ENCODE assay signal across 8 cellular contexts in genomic region chr6:36985384-36985962, GRCh38. TPM values are rescaled to one million over a fixed set of nuclear protein-coding genes. Genes with fewer than 3 reads are reported as not detected.
DNase-seq lines count a peak whose midpoint lies in the region; ATAC-seq, FAIRE-seq and TF ChIP-seq lines count a peak whose summit lies in the region.

No MANE protein-coding gene starts in this region.

- H3K36me3 ChIP-seq in H1 (ENCODE audit: control insufficient read depth in 2 of 4, insufficient read depth in 4 of 4, low read length in 3 of 4) (no peaks in the 10 kb centered on the region), sigmoid colon (no peaks in the 10 kb centered on the region)

- H3K23ac ChIP-seq in H1 (ENCODE audit: insufficient read length): no peak overlapping the region

- peak overlapping the region; percentile 44 for H3K14ac ChIP-seq in H1 (ENCODE audit: insufficient read length)

- peak; percentile 24 for ATAC-seq in GM18517 (IDR thresholded peaks at IDR 0.05; ENCODE audit: unreplicated experiment)
- no peak for ATAC-seq in sciatic nerve

- H3K27me3 ChIP-seq in H1 (replicated peaks in 1 of 4; ENCODE audit: control insufficient read depth in 3 of 4, extremely low read depth in 1 of 4, insufficient read depth in 3 of 4, low read length in 3 of 4) (no peaks in the 10 kb centered on the region; a peak in 1 of 7 replicates), sigmoid colon (no peaks in the 10 kb centered on the region)

- H3K79me1 ChIP-seq in H1 (ENCODE audit: low read depth, low read length): peaks cover 12% of the 10 kb centered on the region

- no peak for DNase-seq in Jurkat, Clone E6-1 (ENCODE audit: low read depth, low spot score)
- DNase-seq in H1 (ENCODE audit: low read depth in 1 of 2, low spot score in 2 of 2) (no peak), sigmoid colon (no peak), sciatic nerve (ENCODE audit: low spot score) (no peak), SKM-1 treated with dmso at 0.1 percent for 144 hours (lab: John Stamatoyannopoulos, UW; ENCODE audit: unreplicated experiment) (no peak), NCI-H2171 (lab: John Stamatoyannopoulos, UW) (no peak), MV-4-11 (lab: John Stamatoyannopoulos, UW) (no peak)

- FAIRE-seq in H1 (lab: Jason Lieb, UNC): no peak

- H4K5ac ChIP-seq in H1 (ENCODE audit: insufficient read length, low read depth, low read length): peak overlapping the region; percentile 77

- H3K79me2 ChIP-seq in H1 (ENCODE audit: control insufficient read depth in 1 of 2, insufficient read depth in 2 of 2, low read length in 2 of 2): peaks cover 32 to 54% of the 10 kb centered on the region in 2 experiments

- H3K4me1 ChIP-seq in H1 (replicated peaks in 1 of 4; ENCODE audit: control insufficient read depth in 3 of 4, insufficient read depth in 4 of 4, low read length in 3 of 4) (peaks cover 10 to 17% (median 14%) of the 10 kb centered on the region in 4 experiments), sigmoid colon (peaks cover 0 to 61% (median 56%) of the 10 kb centered on the region in 4 donors)

- H2BK12ac ChIP-seq in H1 (ENCODE audit: low read depth, low read length): 0 out of 2 replicates have a peak overlapping the region, but pooled peaks have one; percentile 9

- no peak overlapping the region for H2BK120ac ChIP-seq in H1 (replicated peaks; ENCODE audit: low read depth, low read length)

- peak overlapping the region; percentile 87 for H3K4me3 ChIP-seq in Jurkat, Clone E6-1 (ENCODE audit: low read length)
- H3K4me3 ChIP-seq in H1 (ENCODE audit: extremely low read depth in 1 of 4, insufficient read depth in 2 of 4, low read depth in 3 of 4, low read length in 4 of 4) (peak overlapping the region; percentile 84 to 94 (median 90)), sigmoid colon (peak overlapping the region; percentile 76 to 100 (median 94))

- peaks cover 13% of the 10 kb centered on the region; the same call in 1 of the 2 replicates for H3K23me2 ChIP-seq in H1 (ENCODE audit: low read depth, low read length)

- TF ChIP-seq EP300 in H1 (IDR thresholded peaks at IDR 0.05; ENCODE audit: borderline replicate concordance in 1 of 2, low read depth in 2 of 2, low read length in 2 of 2) (no peak), sigmoid colon (IDR thresholded peaks at IDR 0.05) (no peak)

- peak overlapping the region; percentile 84 for H3K4ac ChIP-seq in H1 (replicated peaks; ENCODE audit: insufficient read length, low read depth, low read length)

- peak overlapping the region; percentile 93 for H2BK5ac ChIP-seq in H1 (ENCODE audit: low read depth, low read length)

- CTCF ChIA-PET in H1 (lab: Charles Lee; ENCODE audit: partially characterized antibody): interaction anchor here (1.6 to 14.9 kb wide), 2 partner anchors 33 to 202 kb away, joined by 3 to 237 read pairs; no protein-coding TSS in a partner anchor

- peak overlapping the region; percentile 95 for H4K91ac ChIP-seq in H1 (replicated peaks; ENCODE audit: insufficient read length, low read length)

- H4K8ac ChIP-seq in H1 (ENCODE audit: extremely low read depth, insufficient read depth, low read length): peak overlapping the region; percentile 97

- peak overlapping the region; percentile 97 to 98 for H3K4me2 ChIP-seq in H1 (ENCODE audit: insufficient read depth in 1 of 2, low read depth in 2 of 2, low read length in 2 of 2)

- no peak overlapping the region for H2AK5ac ChIP-seq in H1 (ENCODE audit: low read depth, low read length)

- H3K9me3 ChIP-seq in H1 (ENCODE audit: insufficient read depth in 2 of 2, low read depth in 1 of 2, low read length in 1 of 2) (no peaks in the 10 kb centered on the region), sigmoid colon (no peaks in the 10 kb centered on the region)

- H2BK20ac ChIP-seq in H1 (ENCODE audit: low read length): no peak overlapping the region

- H2BK15ac ChIP-seq in H1 (ENCODE audit: low read length): 0 out of 2 replicates have a peak overlapping the region, but pooled peaks have one; percentile 16

- no peak overlapping the region for H2AFZ ChIP-seq in H1 (ENCODE audit: low read length)

- peak overlapping the region; percentile 81 to 99 (median 88) for H3K9ac ChIP-seq in H1 (replicated peaks in 1 of 4; ENCODE audit: extremely low read depth in 1 of 4, low read depth in 3 of 4, low read length in 3 of 4)

- TF ChIP-seq RAD21 in H1 (IDR thresholded peaks at IDR 0.05 in 1 of 2, conservative IDR thresholded peaks at IDR 0.05 in 1 of 2; ENCODE audit: low read depth in 2 of 2, low read length in 2 of 2): no peak

- 0% methylated on average over 13 of the region's 26 CpGs; no CpG with 5 or more reads in 1 of the 2 experiments for WGBS in H1 (ENCODE audit: extremely low coverage in 1 of 2, insufficient coverage in 1 of 2, insufficient read length in 1 of 2, insufficient replicate concordance in 2 of 2, low coverage in 1 of 2, low lambda C conversion rate in 2 of 2, missing lambda C conversion rate in 1 of 2), 2 experiments
- 0% methylated on average over 26 of the region's 26 CpGs for WGBS in sigmoid colon, 2 donors

- TF ChIP-seq POLR2A in H1 (IDR thresholded peaks at IDR 0.05; ENCODE audit: control extremely low read depth in 1 of 2, low read depth in 2 of 2, low read length in 2 of 2) (no peak), sigmoid colon (IDR thresholded peaks at IDR 0.05) (no peak)

- POLR2A ChIA-PET in H1 (lab: Charles Lee; ENCODE audit: partially characterized antibody): interaction anchor here (0.8 to 2.1 kb wide), 21 partner anchors 8 to 715 kb away, joined by 3 to 9 read pairs (median 4); partner anchors contain the start of genes C6orf89, FGD2, PPIL1 and TBC1D22B

- H3K18ac ChIP-seq in H1 (ENCODE audit: extremely low read depth, low read length): no peak overlapping the region; the same call in 1 of the 2 replicates

- H3K56ac ChIP-seq in H1 (replicated peaks; ENCODE audit: insufficient read length, low read depth, low read length): peak overlapping the region; percentile 55

- TF ChIP-seq CTCF in H1 (IDR thresholded peaks at IDR 0.05; ENCODE audit: control extremely low read depth in 1 of 3, insufficient read depth in 1 of 3, low read depth in 1 of 3, low read length in 3 of 3) (no peak), sigmoid colon (IDR thresholded peaks at IDR 0.05) (no peak)

- H3K27ac ChIP-seq in H1 (ENCODE audit: low read depth, low read length) (peak overlapping the region; percentile 71), sigmoid colon (peak overlapping the region; percentile 95 to 99 (median 98))

- peaks cover 25 to 33% of the 10 kb centered on the region in 2 experiments for H4K20me1 ChIP-seq in H1 (replicated peaks in 1 of 2; ENCODE audit: control insufficient read depth in 1 of 2, insufficient read depth in 2 of 2, low read length in 2 of 2)

- intact Hi-C loops in sigmoid colon (cut with DNase I) (no loop called here), sciatic nerve (cut with DNase I) (no loop called here)

TF ChIP-seq in H1, 55 proteins besides CTCF, POLR2A, EP300 and RAD21 (continues in another document):
- TF ChIP-seq TEAD4 (IDR thresholded peaks at IDR 0.05; ENCODE audit: low read depth, low read length): no peak
- no peak for TF ChIP-seq TBP (IDR thresholded peaks at IDR 0.05; ENCODE audit: low read depth, low read length)
- TF ChIP-seq SP4 (IDR thresholded peaks at IDR 0.05; ENCODE audit: low read length): no peak
- no peak for TF ChIP-seq TAF1 (IDR thresholded peaks at IDR 0.05; ENCODE audit: low read depth, low read length)

RNA-seq across cellular contexts. Expression of gene MTCH1, which starts 0.5 kb away (rescaled TPM):
- 112 TPM for polyA plus RNA-seq in Jurkat, Clone E6-1 (2012; ENCODE audit: insufficient read depth, insufficient read length)
- total RNA-seq in H1 (2021; fragmentation: NEBNext Ultra II Directional; extraction: Animal tissue kit (Norgen Biotek cat#: 25700)): 205 and 214 TPM in 2 replicates
- 169 and 242 TPM in 2 replicates for polyA plus RNA-seq in H1 (2011; rRNA removed)
- 194 TPM for polyA plus RNA-seq in H1 (2011; cell fraction: cytosol; rRNA removed)
- polyA plus RNA-seq in H1 (2011; cell fraction: nucleus; rRNA removed): 214 TPM
- polyA plus RNA-seq in H1 (2012, experiment 1 of 2): 231 to 258 TPM (median 241 TPM) in 4 replicates
- 260 TPM for polyA plus RNA-seq in H1 (2012, experiment 2 of 2)
- 118 TPM for polyA plus RNA-seq in H1 (2013, experiment 1 of 2)
- polyA plus RNA-seq in H1 (2013, experiment 2 of 2): 119 TPM
- 152 and 188 TPM in 2 replicates for polyA minus RNA-seq in H1 (2011; rRNA and poly(A)+ RNA removed)
- polyA minus RNA-seq in H1 (2011; cell fraction: cytosol; rRNA and poly(A)+ RNA removed): 86.4 TPM
- 82.3 TPM for polyA minus RNA-seq in H1 (2011; cell fraction: nucleus; rRNA and poly(A)+ RNA removed)
- 100 to 1,000 TPM; 163 to 198 (median 195) TPM for total RNA-seq in sigmoid colon
- polyA plus RNA-seq in sigmoid colon: 100 to 1,000 TPM; 141 to 150 (median 150) TPM
- total RNA-seq in sciatic nerve: 154 TPM

RNA-seq across cellular contexts. Expression of gene FGD2, which starts 20.0 kb away (rescaled TPM):
- polyA plus RNA-seq in Jurkat, Clone E6-1 (2012; ENCODE audit: insufficient read depth, insufficient read length): not detected
- total RNA-seq in H1 (2021; fragmentation: NEBNext Ultra II Directional; extraction: Animal tissue kit (Norgen Biotek cat#: 25700)): 0.19 and 0.32 TPM in 2 replicates
- polyA plus RNA-seq in H1 (2011; rRNA removed): 0.12 and 0.24 TPM in 2 replicates
- 0.18 TPM for polyA plus RNA-seq in H1 (2011; cell fraction: cytosol; rRNA removed)
- polyA plus RNA-seq in H1 (2011; cell fraction: nucleus; rRNA removed): 0.76 TPM
- 0.10 to 0.13 TPM in 2 of 4 replicates, not detected in the others for polyA plus RNA-seq in H1 (2012, experiment 1 of 2)
- 0.09 TPM for polyA plus RNA-seq in H1 (2012, experiment 2 of 2)
- 0.24 TPM for polyA plus RNA-seq in H1 (2013, experiment 1 of 2)
- polyA plus RNA-seq in H1 (2013, experiment 2 of 2): 0.22 TPM
- polyA minus RNA-seq in H1 (2011; rRNA and poly(A)+ RNA removed): 0.06 and 0.56 TPM in 2 replicates
- polyA minus RNA-seq in H1 (2011; cell fraction: cytosol; rRNA and poly(A)+ RNA removed): not detected
- 0.70 TPM for polyA minus RNA-seq in H1 (2011; cell fraction: nucleus; rRNA and poly(A)+ RNA removed)
- 10 to 100 TPM; 17.1 to 39.3 (median 21.9) TPM for total RNA-seq in sigmoid colon
- polyA plus RNA-seq in sigmoid colon: 10 to 100 TPM in 1 of 3 donors, 1 to 10 TPM in 2; 3.7 to 40.8 (median 9.0) TPM
- 19.7 TPM for total RNA-seq in sciatic nerve

RNA-seq across cellular contexts. Expression of gene PI16, which starts 30.9 kb away (rescaled TPM):
- 20.2 TPM for polyA plus RNA-seq in Jurkat, Clone E6-1 (2012; ENCODE audit: insufficient read depth, insufficient read length)
- not detected in 2 replicates for total RNA-seq in H1 (2021; fragmentation: NEBNext Ultra II Directional; extraction: Animal tissue kit (Norgen Biotek cat#: 25700))
- polyA plus RNA-seq in H1 (2011; rRNA removed) (0.05 and 0.06 TPM in 2 replicates), sigmoid colon (1 to 10 TPM in 2 of 3 donors, under 1 TPM in 1; 0.85 to 1.8 (median 1.2) TPM)
- polyA plus RNA-seq in H1 (2011; cell fraction: cytosol; rRNA removed): 0.12 TPM
- polyA plus RNA-seq in H1 (2011; cell fraction: nucleus; rRNA removed): 0.27 TPM
- not detected in 4 replicates for polyA plus RNA-seq in H1 (2012, experiment 1 of 2)
- 0.08 TPM for polyA plus RNA-seq in H1 (2012, experiment 2 of 2)
- not detected for polyA plus RNA-seq in H1 (2013, experiment 1 of 2)
- not detected for polyA plus RNA-seq in H1 (2013, experiment 2 of 2)
- polyA minus RNA-seq in H1 (2011; rRNA and poly(A)+ RNA removed): not detected in 2 replicates
- polyA minus RNA-seq in H1 (2011; cell fraction: cytosol; rRNA and poly(A)+ RNA removed): not detected
- not detected for polyA minus RNA-seq in H1 (2011; cell fraction: nucleus; rRNA and poly(A)+ RNA removed)
- total RNA-seq in sigmoid colon (10 to 100 TPM in 3 of 4 donors, 1 to 10 TPM in 1; 2.9 to 50.7 (median 15.4) TPM), sciatic nerve (91.7 TPM)

Comparison
In these comparisons a context has a peak if more than half of its experiments do, and no peak if none do; other contexts are left out.
1. RNA of gene FGD2, which starts 20.0 kb away (total RNA-seq): 17.1 to 39.3 TPM in sigmoid colon and 19.7 TPM in sciatic nerve (single experiment); 0.19 to 0.32 TPM in H1; every median in the first group is over 10 times any median in the second.
2. Peak in every context shown above with its lines, with median percentiles within 50 percentile points of each other: H3K4me3 ChIP-seq.